Comparison of ENCODE assay signal across 9 cellular contexts in the genomic region with DNA sequence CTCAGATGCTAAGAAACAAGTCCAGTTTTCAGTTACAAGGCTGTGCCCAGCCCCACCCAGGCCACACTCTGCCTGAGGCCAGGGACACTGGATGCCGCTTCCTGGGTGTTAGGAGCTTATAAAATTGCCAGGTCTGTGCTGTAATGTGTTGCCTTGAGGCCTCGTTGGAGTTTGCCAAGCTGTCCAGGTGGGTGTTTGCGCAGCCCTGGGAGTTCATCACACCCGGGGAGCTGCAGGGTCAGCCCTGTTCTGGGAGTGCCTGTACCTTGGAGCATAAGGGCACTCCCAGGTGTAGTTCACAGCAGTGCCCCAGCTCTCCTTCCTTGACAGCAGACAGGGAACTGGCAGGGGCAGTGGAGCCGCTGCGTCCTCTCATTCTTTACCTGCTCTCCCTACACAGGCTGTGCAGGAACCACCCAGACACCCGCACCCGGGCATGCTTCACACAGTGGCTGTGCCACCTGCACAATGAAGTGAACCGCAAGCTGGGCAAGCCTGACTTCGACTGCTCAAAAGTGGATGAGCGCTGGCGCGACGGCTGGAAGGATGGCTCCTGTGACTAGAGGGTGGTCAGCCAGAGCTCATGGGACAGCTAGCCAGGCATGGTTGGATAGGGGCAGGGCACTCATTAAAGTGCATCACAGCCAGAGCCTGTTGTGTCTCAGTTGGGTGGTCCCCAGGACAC. TPM values are rescaled to one million over a fixed set of nuclear protein-coding genes. Genes with fewer than 3 reads are reported as not detected.
DNase-seq lines count a peak whose midpoint lies in the region; ATAC-seq and TF ChIP-seq lines count a peak whose summit lies in the region.
"Had no signal": no experiment of that assay in that cellular context is flagged by ENCODE, and none has a peak within 500 bp of the region (broad histone marks: within the 10 kb centered on the region; RNA-seq: fewer than 3 reads in every experiment).

No MANE protein-coding gene starts in this region.

- peak overlapping the region; percentile 88 for H3K4me3 Mint-ChIP-seq in activated T-cell treated with anti-CD3 and anti-CD28 coated beads, Interleukin-2, amount 50 U/mL, for 24 hours
- peak overlapping the region; percentile 71 to 82 (median 76) for H3K4me3 Mint-ChIP-seq in T-cell

- CTCF ChIA-PET in T-cell (lab: Charles Lee): no interaction called here

- H3K4me1 ChIP-seq in hepatocyte (ENCODE audit: insufficient read depth) (peaks cover 26% of the 10 kb centered on the region), smooth muscle cell (ENCODE audit: low read depth) (peaks cover 11% of the 10 kb centered on the region), gastrocnemius medialis (peaks cover 17 to 18% of the 10 kb centered on the region in 2 donors)

- peaks cover 26% of the 10 kb centered on the region for H3K36me3 Mint-ChIP-seq in activated T-cell treated with anti-CD3 and anti-CD28 coated beads, Interleukin-2, amount 50 U/mL, for 24 hours (ENCODE audit: low read depth)
- H3K36me3 Mint-ChIP-seq in T-cell: peaks cover 5% of the 10 kb centered on the region

- DNase-seq in activated T-cell treated with anti-CD3 and anti-CD28 coated beads, Interleukin-2, amount 50 U/mL, for 24 hours: no peak
- no peak for DNase-seq in activated T-cell treated with anti-CD3 and anti-CD28 coated beads for 4 hours
- no peak for DNase-seq in T-cell
- no peak for DNase-seq in hepatocyte (ENCODE audit: low spot score)
- DNase-seq in smooth muscle cell (lab: John Stamatoyannopoulos, UW; ENCODE audit: unreplicated experiment): no peak
- DNase-seq in HuH-7 (ENCODE audit: low spot score): no peak
- DNase-seq in omental fat pad (ENCODE audit: low spot score): no peak
- no peak for DNase-seq in gastrocnemius medialis

- H3K9ac ChIP-seq in smooth muscle cell (ENCODE audit: low read depth): no peak overlapping the region

- TF ChIP-seq POLR2A in gastrocnemius medialis (IDR thresholded peaks at IDR 0.05): no peak

- TF ChIP-seq CTCF in hepatocyte (IDR thresholded peaks at IDR 0.05; ENCODE audit: poor library complexity): no peak
- no peak for TF ChIP-seq CTCF in smooth muscle cell (IDR thresholded peaks at IDR 0.05; ENCODE audit: borderline replicate concordance, insufficient read depth, poor library complexity, severe bottlenecking)
- no peak for TF ChIP-seq CTCF in omental fat pad (IDR thresholded peaks at IDR 0.05)
- TF ChIP-seq CTCF in gastrocnemius medialis (IDR thresholded peaks at IDR 0.05 in 4 of 5, conservative IDR thresholded peaks at IDR 0.05 in 1 of 5): no peak

- H3F3A ChIP-seq in smooth muscle cell (ENCODE audit: low read depth): peaks cover 7% of the 10 kb centered on the region

- H3K79me2 ChIP-seq in hepatocyte: peaks cover 22% of the 10 kb centered on the region
- H3K79me2 ChIP-seq in smooth muscle cell (ENCODE audit: low read depth): no peaks in the 10 kb centered on the region

- peaks cover 35% of the 10 kb centered on the region for H3K27me3 ChIP-seq in hepatocyte
- H3K27me3 ChIP-seq in smooth muscle cell (ENCODE audit: low read depth): peaks cover 52% of the 10 kb centered on the region
- peaks cover 17 to 22% (median 21%) of the 10 kb centered on the region in 3 donors for H3K27me3 ChIP-seq in gastrocnemius medialis

- no peaks in the 10 kb centered on the region for H3K9me3 Mint-ChIP-seq in activated T-cell treated with anti-CD3 and anti-CD28 coated beads, Interleukin-2, amount 50 U/mL, for 24 hours
- no peaks in the 10 kb centered on the region for H3K9me3 Mint-ChIP-seq in T-cell

- H3K4me2 ChIP-seq in hepatocyte (peak overlapping the region; percentile 96), smooth muscle cell (peak overlapping the region; percentile 99)

- peaks cover 47% of the 10 kb centered on the region for H3K27me3 Mint-ChIP-seq in activated T-cell treated with anti-CD3 and anti-CD28 coated beads, Interleukin-2, amount 50 U/mL, for 24 hours
- H3K27me3 Mint-ChIP-seq in T-cell: peaks cover 5 to 38% of the 10 kb centered on the region in 2 donors

- H3K9me3 ChIP-seq in hepatocyte (ENCODE audit: low read depth) (no peaks in the 10 kb centered on the region), smooth muscle cell (replicated peaks; ENCODE audit: low read depth) (no peaks in the 10 kb centered on the region), gastrocnemius medialis (no peaks in the 10 kb centered on the region)

- in situ Hi-C loops in gastrocnemius medialis (cut with MboI; ENCODE audit: low sequenced_read_pairs in 4 of 4): no loop called here

- no peak overlapping the region for H3K4me3 ChIP-seq in hepatocyte
- peak overlapping the region; percentile 89 for H3K4me3 ChIP-seq in smooth muscle cell
- H3K4me3 ChIP-seq in gastrocnemius medialis: peak overlapping the region in 2 of 4 donors; percentile 74 to 88

- ATAC-seq in T-cell (replicated peaks in 1 of 4): no peak
- ATAC-seq in omental fat pad (ENCODE audit: low FRiP score): no peak
- no peak for ATAC-seq in gastrocnemius medialis

- H3K36me3 ChIP-seq in hepatocyte (replicated peaks; ENCODE audit: insufficient read depth, low read depth): no peaks in the 10 kb centered on the region
- H3K36me3 ChIP-seq in smooth muscle cell (ENCODE audit: low read depth): no peaks in the 10 kb centered on the region
- H3K36me3 ChIP-seq in gastrocnemius medialis: peaks cover 0 to 20% of the 10 kb centered on the region in 2 donors

- H3K27ac Mint-ChIP-seq in activated T-cell treated with anti-CD3 and anti-CD28 coated beads, Interleukin-2, amount 50 U/mL, for 24 hours: peak overlapping the region; percentile 68
- H3K27ac Mint-ChIP-seq in T-cell: peak overlapping the region in 1 of 2 donors; percentile 55

- H2AFZ ChIP-seq in hepatocyte: no peak overlapping the region
- no peak overlapping the region for H2AFZ ChIP-seq in smooth muscle cell (ENCODE audit: low read depth)

- intact Hi-C loops in gastrocnemius medialis (cut with DNase I; ENCODE audit: low total_unique reads): loop anchor here (10.0 kb wide), 1 partner anchor 371 kb away; a partner anchor contains a TSS

- POLR2A ChIA-PET in T-cell (lab: Charles Lee): no interaction called here

- H3K27ac ChIP-seq in hepatocyte (peak overlapping the region; percentile 96), smooth muscle cell (ENCODE audit: low read depth) (no peak overlapping the region), gastrocnemius medialis (no peak overlapping the region)

- H3K9me2 ChIP-seq in hepatocyte (replicated peaks; ENCODE audit: insufficient read depth): no peaks in the 10 kb centered on the region

- H3K4me1 Mint-ChIP-seq in activated T-cell treated with anti-CD3 and anti-CD28 coated beads, Interleukin-2, amount 50 U/mL, for 24 hours (ENCODE audit: low read depth): peaks cover 23% of the 10 kb centered on the region
- H3K4me1 Mint-ChIP-seq in T-cell: peaks cover 17 to 30% (median 25%) of the 10 kb centered on the region in 3 donors

- H4K20me1 ChIP-seq in hepatocyte (ENCODE audit: insufficient read depth, poor library complexity, severe bottlenecking) (peaks cover 3% of the 10 kb centered on the region), smooth muscle cell (ENCODE audit: low read depth) (no peaks in the 10 kb centered on the region)

- 96% methylated on average over 14 of the region's 14 CpGs for WGBS in hepatocyte (ENCODE audit: low lambda C conversion rate, missing lambda C conversion rate)
- 98% methylated on average over 14 of the region's 14 CpGs for WGBS in smooth muscle cell (ENCODE audit: low lambda C conversion rate)

RNA-seq across cellular contexts. Expression of a gene that starts 1.6 kb away (rescaled TPM):
- total RNA-seq in T-cell (10 to 100 TPM; 16.1 to 31.9 (median 22.0) TPM), hepatocyte (34.0 and 34.9 TPM in 2 replicates), smooth muscle cell (12.1 and 15.1 TPM in 2 replicates), omental fat pad (10 to 100 TPM; 11.9 to 18.4 (median 16.0) TPM), gastrocnemius medialis (10 to 100 TPM; 16.3 to 27.0 (median 20.1) TPM)
- polyA plus RNA-seq in hepatocyte (44.0 and 56.8 TPM in 2 replicates), smooth muscle cell (33.5 and 41.2 TPM in 2 replicates)

RNA-seq across cellular contexts. Expression of a gene that starts 4.2 kb away (rescaled TPM):
- 1 to 10 TPM; 1.1 to 5.7 (median 1.7) TPM for total RNA-seq in T-cell
- 1.4 and 2.2 TPM in 2 replicates for total RNA-seq in hepatocyte
- 1.5 and 2.5 TPM in 2 replicates for polyA plus RNA-seq in hepatocyte
- total RNA-seq in smooth muscle cell: 3.0 and 4.4 TPM in 2 replicates
- 8.7 and 16.8 TPM in 2 replicates for polyA plus RNA-seq in smooth muscle cell
- total RNA-seq in omental fat pad: 1 to 10 TPM in 1 of 4 donors, under 1 TPM in 1, not detected in 2; 0.28 to 1.6 TPM
- 1 to 10 TPM in 1 of 4 donors, not detected in 3; 2.3 TPM for total RNA-seq in gastrocnemius medialis

RNA-seq across cellular contexts. Expression of a gene that starts 4.3 kb away (rescaled TPM):
- 1 to 10 TPM in 2 of 5 donors, under 1 TPM in 2, not detected in 1; 0.78 to 2.2 (median 1.3) TPM for total RNA-seq in T-cell
- 2.3 and 5.1 TPM in 2 replicates for total RNA-seq in hepatocyte
- 5.4 and 6.0 TPM in 2 replicates for polyA plus RNA-seq in hepatocyte
- 0.13 TPM in 1 of 2 replicates, not detected in the other for total RNA-seq in smooth muscle cell
- 0.35 and 1.7 TPM in 2 replicates for polyA plus RNA-seq in smooth muscle cell
- not detected for total RNA-seq in omental fat pad
- total RNA-seq in gastrocnemius medialis: under 1 TPM in 2 of 4 donors, not detected in 2; 0.33 to 0.46 TPM

RNA-seq across cellular contexts. Expression of a gene that starts 13.8 kb away (rescaled TPM):
- total RNA-seq in T-cell: 10 to 100 TPM; 21.1 to 45.6 (median 36.9) TPM
- 19.9 and 24.2 TPM in 2 replicates for total RNA-seq in hepatocyte
- 48.5 and 56.3 TPM in 2 replicates for polyA plus RNA-seq in hepatocyte
- total RNA-seq in smooth muscle cell: 25.8 and 28.5 TPM in 2 replicates
- polyA plus RNA-seq in smooth muscle cell: 62.0 and 81.7 TPM in 2 replicates
- 10 to 100 TPM; 32.2 to 44.3 (median 34.3) TPM for total RNA-seq in omental fat pad
- 10 to 100 TPM; 48.2 to 79.5 (median 71.4) TPM for total RNA-seq in gastrocnemius medialis

RNA-seq across cellular contexts. Expression of a gene that starts 19.0 kb away (rescaled TPM):
- total RNA-seq in T-cell (under 1 TPM in 3 of 5 donors, not detected in 2; 0.38 to 0.66 (median 0.44) TPM), hepatocyte (not detected in 2 replicates), smooth muscle cell (not detected in 2 replicates), omental fat pad (not detected), gastrocnemius medialis (not detected)
- polyA plus RNA-seq in hepatocyte (not detected in 2 replicates), smooth muscle cell (not detected in 2 replicates)
- total RNA-seq: lung had no signal
